ENCODE assay signal across 16 cellular contexts in genomic region chrY:8336112-8336774, GRCh38.
"Had no signal": no experiment of that assay in that cellular context is flagged by ENCODE, and none has a peak within 500 bp of the region (broad histone marks: within the 10 kb centered on the region; RNA-seq: fewer than 3 reads in every experiment).

No MANE protein-coding gene starts in this region.

- H3K27me3 Mint-ChIP-seq: activated CD8-positive, alpha-beta memory T cell treated with anti-CD3 and anti-CD28 coated beads, Interleukin-2, amount 10 ng/mL, durations not matched to agents 7 days and 5 days; naive B cell had no signal

- DNase-seq: activated CD4-positive, alpha-beta T cell treated with anti-CD3 and anti-CD28 coated beads for 1 hour; activated CD4-positive, alpha-beta T cell treated with anti-CD3 and anti-CD28 coated beads, Interleukin-2, amount 50 U/mL, for 4 hours; activated CD8-positive, alpha-beta memory T cell treated with anti-CD3 and anti-CD28 coated beads, Interleukin-2, amount 10 ng/mL, durations not matched to agents 7 days and 5 days; activated gamma-delta T cell; activated T-cell treated with anti-CD3 and anti-CD28 coated beads for 4 hours; erythroblast; foreskin fibroblast; kidney; lower lobe of right lung; mesendoderm; naive B cell; nucleus accumbens; right lobe of liver; testis; trophoblast cell; uterus had no signal

- H3K27ac Mint-ChIP-seq: activated CD8-positive, alpha-beta memory T cell treated with anti-CD3 and anti-CD28 coated beads, Interleukin-2, amount 10 ng/mL, durations not matched to agents 7 days and 5 days; naive B cell had no signal

- ATAC-seq: activated CD8-positive, alpha-beta memory T cell treated with anti-CD3 and anti-CD28 coated beads, Interleukin-2, amount 10 ng/mL, durations not matched to agents 7 days and 5 days; lower lobe of right lung had no signal

- H3K36me3 Mint-ChIP-seq: activated CD8-positive, alpha-beta memory T cell treated with anti-CD3 and anti-CD28 coated beads, Interleukin-2, amount 10 ng/mL, durations not matched to agents 7 days and 5 days; naive B cell had no signal

- H3K4me3 Mint-ChIP-seq: activated CD8-positive, alpha-beta memory T cell treated with anti-CD3 and anti-CD28 coated beads, Interleukin-2, amount 10 ng/mL, durations not matched to agents 7 days and 5 days; naive B cell had no signal

- H3K9me3 Mint-ChIP-seq: naive B cell had no signal

- H3K4me1 Mint-ChIP-seq: activated CD8-positive, alpha-beta memory T cell treated with anti-CD3 and anti-CD28 coated beads, Interleukin-2, amount 10 ng/mL, durations not matched to agents 7 days and 5 days; naive B cell had no signal
